ENCODE assay signal across 7 cellular contexts in genomic region chr14:105680737-105681099, GRCh38.
DNase-seq lines count a peak whose midpoint lies in the region; ATAC-seq lines count a peak whose summit lies in the region.
"Not testable (repeated sequence)": the region's sequence is repeated elsewhere in the genome, so short reads cannot be mapped to it uniquely, and the experiment has no call there.

No MANE protein-coding gene starts in this region.

- not testable (repeated sequence) for H3K27ac Mint-ChIP-seq in T-helper 17 cell

- DNase-seq in T-helper 17 cell, left colon: not testable (repeated sequence)

- not testable (repeated sequence) for H3K27me3 Mint-ChIP-seq in T-helper 17 cell

- not testable (repeated sequence) for H3K4me3 Mint-ChIP-seq in T-helper 17 cell

- ATAC-seq in GM18517 (IDR thresholded peaks at IDR 0.05; ENCODE audit: unreplicated experiment) (peak; percentile 58), GM19397 (IDR thresholded peaks at IDR 0.05; ENCODE audit: unreplicated experiment) (peak; percentile 23), GM21786 (IDR thresholded peaks at IDR 0.05; ENCODE audit: unreplicated experiment) (peak; percentile 38), HG02973 (IDR thresholded peaks at IDR 0.05; ENCODE audit: unreplicated experiment) (peak; percentile 22), HG03439 (IDR thresholded peaks at IDR 0.05; ENCODE audit: unreplicated experiment) (peak; percentile 39), T-helper 17 cell (peak; percentile 17), left colon (peak; percentile 44)

- intact Hi-C loops in left colon (cut with DNase I, micrococcal nuclease), result not testable (repeated sequence)

- not testable (repeated sequence) for H3K9me3 ChIP-seq in T-helper 17 cell (ENCODE audit: control insufficient read depth, low read length, poor library complexity, severe bottlenecking)

- H3K4me1 Mint-ChIP-seq in T-helper 17 cell, result not testable (repeated sequence)

- not testable (repeated sequence) for H3K36me3 Mint-ChIP-seq in T-helper 17 cell (ENCODE audit: low read depth)
